8 cellular contexts compared by ENCODE assay signal in genomic region chr4:21790437-21791029, GRCh38.
A peak's percentile ranks its signal among the peaks of the same experiment; 100 is the strongest.
DNase-seq lines count a peak whose midpoint lies in the region; ATAC-seq, FAIRE-seq and TF ChIP-seq lines count a peak whose summit lies in the region.

No MANE protein-coding gene starts in this region.

- H3K27ac ChIP-seq in astrocyte (ENCODE audit: low read depth, low read length), result peak overlapping the region; percentile 9

- no peaks in the 10 kb centered on the region for H4K20me1 ChIP-seq in astrocyte (ENCODE audit: insufficient read depth, low read length)

- H3K9ac ChIP-seq in astrocyte (ENCODE audit: low read length), result no peak overlapping the region

- H3K4me3 ChIP-seq in Caco-2 (ENCODE audit: low read depth, low read length) (no peak overlapping the region), astrocyte (ENCODE audit: insufficient read depth, low read depth, low read length) (no peak overlapping the region)

- H3K4me3 Mint-ChIP-seq in Caco-2 (ENCODE audit: unreplicated experiment), result no peak overlapping the region
- no peak overlapping the region for H3K4me3 Mint-ChIP-seq in astrocyte (ENCODE audit: unreplicated experiment)

- DNase-seq in Caco-2, result peak in 1 of 2 experiments; percentile 39
- peak; percentile 16 for DNase-seq in astrocyte (ENCODE audit: low read depth)
- peak; percentile 26 for DNase-seq in medulla oblongata (ENCODE audit: extremely low spot score)
- no peak for DNase-seq in NCI-H2227 (lab: John Stamatoyannopoulos, UW; ENCODE audit: unreplicated experiment)
- no peak for DNase-seq in H54 (ENCODE audit: insufficient read length, low spot score)
- no peak for DNase-seq in SIG-M5 treated with dmso at 0.1 percent for 504 hours (lab: John Stamatoyannopoulos, UW; ENCODE audit: unreplicated experiment)

- no peak overlapping the region for H3K27ac Mint-ChIP-seq in Caco-2 (ENCODE audit: unreplicated experiment)
- no peak overlapping the region for H3K27ac Mint-ChIP-seq in astrocyte (ENCODE audit: unreplicated experiment)

- no peak overlapping the region for H2AFZ ChIP-seq in astrocyte (ENCODE audit: low read depth, low read length)

- H3K4me2 ChIP-seq in astrocyte (ENCODE audit: low read length), result peak overlapping the region; percentile 63

- H3K4me1 ChIP-seq in Caco-2 (no peaks in the 10 kb centered on the region), astrocyte (ENCODE audit: insufficient read depth, low read length) (peaks cover 11% of the 10 kb centered on the region)

- H3K4me1 Mint-ChIP-seq in Caco-2 (ENCODE audit: low read depth, unreplicated experiment) (no peaks in the 10 kb centered on the region), astrocyte (ENCODE audit: low read depth, unreplicated experiment) (peaks cover 9% of the 10 kb centered on the region)

- H3K36me3 ChIP-seq in Caco-2 (ENCODE audit: control insufficient read depth, insufficient read depth, low read length) (no peaks in the 10 kb centered on the region), astrocyte (ENCODE audit: insufficient read depth, low read length) (no peaks in the 10 kb centered on the region)

- H3K79me2 ChIP-seq in astrocyte (ENCODE audit: insufficient read depth, low read length), result no peaks in the 10 kb centered on the region

- FAIRE-seq in astrocyte (lab: Jason Lieb, UNC) (peak; percentile 70), H54 (lab: Jason Lieb, UNC) (no peak)

- no TSS peak for BruUV-seq in Caco-2 (replicated peaks; lab: Mats Ljungman, UMichigan)

- no peak for TF ChIP-seq POLR2A in H54 (IDR thresholded peaks at IDR 0.05; ENCODE audit: low read depth, low read length)

- H3K27me3 Mint-ChIP-seq in Caco-2 (ENCODE audit: insufficient read depth, unreplicated experiment) (no peaks in the 10 kb centered on the region), astrocyte (ENCODE audit: low read depth, unreplicated experiment) (no peaks in the 10 kb centered on the region)

- CTCF ChIA-PET in Caco-2 (lab: Charles Lee), result interaction anchor here (1.0 to 1.7 kb wide), 2 partner anchors 599 to 644 kb away, joined by 4 to 6 read pairs; no protein-coding TSS in a partner anchor

- 0 out of 2 replicates have a peak, but pooled peaks cover 5% of the 10 kb centered on the region for H3K9me3 ChIP-seq in Caco-2
- no peaks in the 10 kb centered on the region for H3K9me3 ChIP-seq in astrocyte (ENCODE audit: insufficient read depth, low read depth, low read length)

- intact Hi-C loops in Caco-2 (cut with micrococcal nuclease; ENCODE audit: unreplicated experiment), result loop anchor here (1.0 kb wide), 1 partner anchor 89 kb away; no protein-coding TSS in a partner anchor

- no peak for ATAC-seq in HG02623 (IDR thresholded peaks at IDR 0.05; ENCODE audit: unreplicated experiment)

- peak; percentile 47; the same call in 1 of the 2 replicates for TF ChIP-seq RAD21 in Ishikawa (IDR thresholded peaks at IDR 0.05; ENCODE audit: low read depth)

- H3K36me3 Mint-ChIP-seq in Caco-2 (ENCODE audit: insufficient read depth, unreplicated experiment), result no peaks in the 10 kb centered on the region
- H3K36me3 Mint-ChIP-seq in astrocyte (ENCODE audit: low read depth, unreplicated experiment), result no peaks in the 10 kb centered on the region

- TF ChIP-seq EP300 in Ishikawa (IDR thresholded peaks at IDR 0.05; ENCODE audit: borderline replicate concordance), result no peak

- POLR2A ChIA-PET in Caco-2 (lab: Charles Lee), result no interaction called here

- H3K9me3 Mint-ChIP-seq in Caco-2 (ENCODE audit: unreplicated experiment) (no peaks in the 10 kb centered on the region), astrocyte (ENCODE audit: unreplicated experiment) (peaks cover 5% of the 10 kb centered on the region)

- TF ChIP-seq CTCF in Caco-2 (IDR thresholded peaks at IDR 0.05; ENCODE audit: insufficient read depth in 1 of 2, low read depth in 1 of 2, low read length in 1 of 2, severe bottlenecking in 1 of 2, unreplicated experiment in 1 of 2), result peak; percentile 41
- TF ChIP-seq CTCF in astrocyte (IDR thresholded peaks at IDR 0.05; ENCODE audit: insufficient read depth, low read depth, low read length), result peak; percentile 25

- no peaks in the 10 kb centered on the region for H3K27me3 ChIP-seq in Caco-2 (replicated peaks; ENCODE audit: control insufficient read depth, insufficient read depth, low read length)
- no peaks in the 10 kb centered on the region for H3K27me3 ChIP-seq in astrocyte (ENCODE audit: insufficient read depth, low read length)

TF ChIP-seq in Ishikawa, 13 proteins besides CTCF, POLR2A, EP300 and RAD21:
- TF ChIP-seq CREB1 (IDR thresholded peaks at IDR 0.05; ENCODE audit: low read depth) (no peak), NFIC (IDR thresholded peaks at IDR 0.05) (no peak), REST (IDR thresholded peaks at IDR 0.05; ENCODE audit: low read depth) (no peak), EGR1 (IDR thresholded peaks at IDR 0.05) (no peak), ZBTB7A (IDR thresholded peaks at IDR 0.05; ENCODE audit: low read depth) (no peak), MAX (IDR thresholded peaks at IDR 0.05) (no peak), TAF1 (IDR thresholded peaks at IDR 0.05; ENCODE audit: low read depth) (no peak), TEAD4 (IDR thresholded peaks at IDR 0.05) (no peak), CEBPB (IDR thresholded peaks at IDR 0.05) (no peak), USF1 (IDR thresholded peaks at IDR 0.05) (no peak), FOXM1 (IDR thresholded peaks at IDR 0.05; ENCODE audit: borderline replicate concordance, low read depth) (no peak), YY1 (IDR thresholded peaks at IDR 0.05; ENCODE audit: low read depth) (no peak), TCF12 (IDR thresholded peaks at IDR 0.05; ENCODE audit: low read depth) (no peak)
TF ChIP-seq in Ishikawa: peak in this region for 0.

Comparison
In these comparisons a context has a peak if more than half of its experiments do, and no peak if none do; other contexts are left out.
1. DNase-seq: peak in astrocyte (single experiment) and medulla oblongata (single experiment); none in NCI-H2227 (single experiment), H54 (single experiment) and SIG-M5 treated with dmso at 0.1 percent for 504 hours (single experiment).